1 cellular context compared by ENCODE assay signal in genomic region chr2:80499095-80499494, GRCh38.
TF ChIP-seq lines count a peak whose summit lies in the region.

No MANE protein-coding gene starts in this region.

TF ChIP-seq in K562, 482 proteins besides CTCF, POLR2A, EP300 and RAD21 (continued from another document):
- TF ChIP-seq DEAF1 (CRISPR knock-in tag; IDR thresholded peaks at IDR 0.05): peak; percentile 57; the same call in 1 of the 2 replicates
- 0 out of 2 replicates have a peak, but pooled peaks have one; percentile 60 for TF ChIP-seq ARID2 (IDR thresholded peaks at IDR 0.05)
- TF ChIP-seq SMC3 (conservative IDR thresholded peaks at IDR 0.05; ENCODE audit: insufficient read depth, low read depth, low read length): peak; percentile 82
